8 cellular contexts compared by ENCODE assay signal in the genomic region with DNA sequence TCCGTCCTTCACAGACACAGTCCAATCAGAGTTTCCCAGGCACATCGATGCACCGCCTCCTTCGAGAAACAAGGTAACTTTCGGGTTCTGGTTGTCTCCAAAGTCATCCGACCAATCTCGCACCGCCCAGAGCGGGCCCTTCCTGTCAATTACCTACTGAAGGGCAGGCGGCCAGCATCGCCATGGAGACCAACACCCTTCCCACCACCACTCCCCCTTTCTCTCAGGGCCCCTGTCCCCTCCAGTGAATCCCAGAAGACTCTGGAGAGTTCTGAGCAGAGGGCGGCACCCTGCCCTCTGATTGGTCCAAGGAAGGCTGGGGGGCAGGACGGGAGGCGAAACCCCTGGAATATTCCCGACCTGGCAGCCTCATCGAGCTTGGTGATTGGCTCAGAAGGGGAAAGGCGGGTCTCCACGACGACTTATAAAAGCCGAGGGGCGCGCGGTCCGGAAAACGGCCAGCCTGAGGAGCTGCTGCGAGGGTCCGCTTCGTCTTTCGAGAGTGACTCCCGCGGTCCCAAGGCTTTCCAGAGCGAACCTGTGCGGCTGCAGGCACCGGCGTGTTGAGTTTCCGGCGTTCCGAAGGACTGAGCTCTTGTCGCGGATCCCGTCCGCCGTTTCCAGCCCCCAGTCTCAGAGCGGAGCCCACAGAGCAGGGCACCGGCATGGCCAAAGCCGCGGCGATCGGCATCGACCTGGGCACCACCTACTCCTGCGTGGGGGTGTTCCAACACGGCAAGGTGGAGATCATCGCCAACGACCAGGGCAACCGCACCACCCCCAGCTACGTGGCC. TPM values are rescaled to one million over a fixed set of nuclear protein-coding genes. Genes with fewer than 3 reads are reported as not detected.
A peak's percentile ranks its signal among the peaks of the same experiment; 100 is the strongest.
DNase-seq lines count a peak whose midpoint lies in the region; ATAC-seq lines count a peak whose summit lies in the region.

A gene (plus strand): TSS at position 453 of the 794 bp plus-strand sequence. CDS start 213 bp downstream, at position 666.

- peaks cover 27% of the 10 kb centered on the region for H3K4me1 ChIP-seq in CD8-positive, alpha-beta memory T cell (ENCODE audit: insufficient read depth, low read length)

- no peaks in the 10 kb centered on the region for H3K9me3 Mint-ChIP-seq in CD8-positive, alpha-beta memory T cell
- no peaks in the 10 kb centered on the region for H3K9me3 Mint-ChIP-seq in effector memory CD8-positive, alpha-beta T cell

- H3K4me3 Mint-ChIP-seq in CD8-positive, alpha-beta memory T cell, result peak within 1 kb of the TSS; percentile 87 to 99 (median 96)
- H3K4me3 Mint-ChIP-seq in effector memory CD8-positive, alpha-beta T cell, result peak within 1 kb of the TSS; percentile 96 to 97

- peaks cover 41 to 54% (median 43%) of the 10 kb centered on the region in 3 donors for H3K4me1 Mint-ChIP-seq in CD8-positive, alpha-beta memory T cell
- H3K4me1 Mint-ChIP-seq in effector memory CD8-positive, alpha-beta T cell (ENCODE audit: low read depth in 2 of 2), result peaks cover 18 to 39% of the 10 kb centered on the region in 2 donors

- peak within 1 kb of the TSS; percentile 89 for H3K27ac ChIP-seq in CD8-positive, alpha-beta memory T cell (ENCODE audit: low read depth, low read length)

- peak within 1 kb of the TSS; percentile 71 for H3K4me3 ChIP-seq in CD8-positive, alpha-beta memory T cell (ENCODE audit: low read length)

- POLR2A ChIA-PET in CD8-positive, alpha-beta memory T cell (lab: Charles Lee), result interaction anchor here (0.8 to 1.7 kb wide), 14 partner anchors 10 to 1212 kb away, joined by 3 to 7 read pairs (median 4); a partner anchor contains a TSS

- peaks cover 0 to 4% of the 10 kb centered on the region in 2 donors for H3K27me3 Mint-ChIP-seq in CD8-positive, alpha-beta memory T cell
- H3K27me3 Mint-ChIP-seq in effector memory CD8-positive, alpha-beta T cell, result no peaks in the 10 kb centered on the region

- peaks cover 0 to 13% (median 0%) of the 10 kb centered on the region in 3 donors for H3K36me3 Mint-ChIP-seq in CD8-positive, alpha-beta memory T cell
- H3K36me3 Mint-ChIP-seq in effector memory CD8-positive, alpha-beta T cell (ENCODE audit: insufficient read depth), result peaks cover 12% of the 10 kb centered on the region

- H3K36me3 ChIP-seq in CD8-positive, alpha-beta memory T cell (ENCODE audit: insufficient read depth, low read length), result no peaks in the 10 kb centered on the region

- H3K9me3 ChIP-seq in CD8-positive, alpha-beta memory T cell (ENCODE audit: low read length), result no peaks in the 10 kb centered on the region

- DNase-seq in CD8-positive, alpha-beta memory T cell, result peak; percentile 69 to 92 (median 81)
- DNase-seq in HS-27A (ENCODE audit: low read depth), result peak; percentile 100
- DNase-seq in NOMO-1 (lab: John Stamatoyannopoulos, UW; ENCODE audit: unreplicated experiment in 2 of 2), result peak; percentile 100
- peak; percentile 78 to 83 for DNase-seq in activated CD8-positive, alpha-beta memory T cell treated with anti-CD3 and anti-CD28 coated beads for 4 hours (ENCODE audit: low read depth in 2 of 2)
- DNase-seq in effector memory CD8-positive, alpha-beta T cell, result peak; percentile 69 to 75 (median 73)
- DNase-seq in medulla oblongata (ENCODE audit: extremely low spot score), result peak; percentile 99
- peak; percentile 83 for DNase-seq in stimulated activated CD8-positive, alpha-beta memory T cell treated with anti-CD3 and anti-CD28 coated beads, Interleukin-12 subunit alpha, Interleukin-12 subunit beta, amount 100 ng/mL, for 1 hour (ENCODE audit: low read depth)

- H3K27me3 ChIP-seq in CD8-positive, alpha-beta memory T cell (ENCODE audit: insufficient read depth, low read length, poor library complexity, severe bottlenecking), result no peaks in the 10 kb centered on the region

- ATAC-seq in GM19467 (IDR thresholded peaks at IDR 0.05; ENCODE audit: unreplicated experiment), result peak; percentile 51
- ATAC-seq in effector memory CD8-positive, alpha-beta T cell (replicated peaks), result peak; percentile 67

- H3K27ac Mint-ChIP-seq in CD8-positive, alpha-beta memory T cell, result peak within 1 kb of the TSS; percentile 94 to 99 (median 96)
- peak within 1 kb of the TSS; percentile 96 to 97 for H3K27ac Mint-ChIP-seq in effector memory CD8-positive, alpha-beta T cell

- CTCF ChIA-PET in CD8-positive, alpha-beta memory T cell (lab: Charles Lee), result interaction anchor here (0.8 to 3.2 kb wide), 10 partner anchors 10 to 119 kb away, joined by 3 to 20 read pairs (median 4); a partner anchor contains a TSS

RNA-seq across cellular contexts. Expression of the gene that starts here (rescaled TPM):
- 10 to 100 TPM; 80.9 to 81.4 TPM for total RNA-seq in CD8-positive, alpha-beta memory T cell
- 5.0 TPM for polyA plus RNA-seq in CD8-positive, alpha-beta memory T cell

Comparison
In these comparisons a context has a peak if more than half of its experiments do, and no peak if none do; other contexts are left out.
1. Peak in every context shown above with its lines: DNase-seq, ATAC-seq, H3K4me3 ChIP-seq and H3K27ac ChIP-seq.